In genomic region chr12:25960176-25960575, GRCh38 we compare ENCODE assay signal across 8 cellular contexts. TPM values are rescaled to one million over a fixed set of nuclear protein-coding genes. Genes with fewer than 3 reads are reported as not detected.
DNase-seq lines count a peak whose midpoint lies in the region; ATAC-seq and TF ChIP-seq lines count a peak whose summit lies in the region.

No MANE protein-coding gene starts in this region.

- POLR2A ChIA-PET in activated CD4-positive, alpha-beta memory T cell treated with anti-CD3 and anti-CD28 coated beads, Interleukin-2, amount 10 ng/mL, durations not matched to agents 7 days and 5 days (lab: Charles Lee): no interaction called here
- POLR2A ChIA-PET in activated CD4-positive, alpha-beta memory T cell treated with anti-CD3 and anti-CD28 coated beads for 36 hours (lab: Charles Lee): no interaction called here

- H3K36me3 Mint-ChIP-seq in activated CD4-positive, alpha-beta memory T cell treated with anti-CD3 and anti-CD28 coated beads, Interleukin-2, amount 10 ng/mL, durations not matched to agents 7 days and 5 days (ENCODE audit: low read depth): no peaks in the 10 kb centered on the region
- H3K36me3 Mint-ChIP-seq in activated CD4-positive, alpha-beta memory T cell treated with anti-CD3 and anti-CD28 coated beads for 36 hours: no peaks in the 10 kb centered on the region

- intact Hi-C loops in activated CD4-positive, alpha-beta memory T cell treated with anti-CD3 and anti-CD28 coated beads for 36 hours (cut with micrococcal nuclease): no loop called here
- intact Hi-C loops in psoas muscle (cut with DNase I): no loop called here

- TF ChIP-seq CTCF in SU-DHL-6 (IDR thresholded peaks at IDR 0.05; ENCODE audit: insufficient read depth, low read length, poor library complexity, severe bottlenecking) (no peak), foreskin keratinocyte (conservative IDR thresholded peaks at IDR 0.05) (peak; percentile 37), psoas muscle (IDR thresholded peaks at IDR 0.05) (no peak)

- no peak overlapping the region for H3K27ac Mint-ChIP-seq in activated CD4-positive, alpha-beta memory T cell treated with anti-CD3 and anti-CD28 coated beads, Interleukin-2, amount 10 ng/mL, durations not matched to agents 7 days and 5 days
- no peak overlapping the region for H3K27ac Mint-ChIP-seq in activated CD4-positive, alpha-beta memory T cell treated with anti-CD3 and anti-CD28 coated beads for 36 hours

- H3K9me3 Mint-ChIP-seq in activated CD4-positive, alpha-beta memory T cell treated with anti-CD3 and anti-CD28 coated beads, Interleukin-2, amount 10 ng/mL, durations not matched to agents 7 days and 5 days: no peaks in the 10 kb centered on the region
- no peaks in the 10 kb centered on the region for H3K9me3 Mint-ChIP-seq in activated CD4-positive, alpha-beta memory T cell treated with anti-CD3 and anti-CD28 coated beads for 36 hours

- no peaks in the 10 kb centered on the region for H3K27me3 ChIP-seq in SU-DHL-6 (ENCODE audit: low read length)
- H3K27me3 ChIP-seq in foreskin keratinocyte: no peaks in the 10 kb centered on the region
- H3K27me3 ChIP-seq in psoas muscle (ENCODE audit: insufficient read depth in 3 of 3, low read length in 2 of 3): no peaks in the 10 kb centered on the region

- H3K4me3 Mint-ChIP-seq in activated CD4-positive, alpha-beta memory T cell treated with anti-CD3 and anti-CD28 coated beads, Interleukin-2, amount 10 ng/mL, durations not matched to agents 7 days and 5 days: peak overlapping the region; percentile 68
- no peak overlapping the region for H3K4me3 Mint-ChIP-seq in activated CD4-positive, alpha-beta memory T cell treated with anti-CD3 and anti-CD28 coated beads for 36 hours

- CTCF ChIA-PET in activated CD4-positive, alpha-beta memory T cell treated with anti-CD3 and anti-CD28 coated beads, Interleukin-2, amount 10 ng/mL, durations not matched to agents 7 days and 5 days (lab: Charles Lee): no interaction called here
- CTCF ChIA-PET in activated CD4-positive, alpha-beta memory T cell treated with anti-CD3 and anti-CD28 coated beads for 36 hours (lab: Charles Lee): no interaction called here

- H3F3A ChIP-seq in SU-DHL-6 (ENCODE audit: insufficient read depth): 0 out of 2 replicates have a peak, but pooled peaks cover 4% of the 10 kb centered on the region

- no peak overlapping the region for H2AFZ ChIP-seq in SU-DHL-6 (ENCODE audit: low read depth, low read length, severe bottlenecking)

- H3K4me3 ChIP-seq in SU-DHL-6 (ENCODE audit: insufficient read depth, low read length, poor library complexity, severe bottlenecking): no peak overlapping the region
- H3K4me3 ChIP-seq in psoas muscle: peak overlapping the region; percentile 74

- no peak for DNase-seq in activated CD4-positive, alpha-beta memory T cell treated with anti-CD3 and anti-CD28 coated beads, Interleukin-2, amount 10 ng/mL, durations not matched to agents 7 days and 5 days
- no peak for DNase-seq in activated CD4-positive, alpha-beta memory T cell treated with anti-CD3 and anti-CD28 coated beads for 36 hours
- DNase-seq in foreskin keratinocyte (no peak), psoas muscle (no peak), NCI-H1048 (lab: John Stamatoyannopoulos, UW) (no peak)

- peaks cover 55% of the 10 kb centered on the region for H3K27me3 Mint-ChIP-seq in activated CD4-positive, alpha-beta memory T cell treated with anti-CD3 and anti-CD28 coated beads, Interleukin-2, amount 10 ng/mL, durations not matched to agents 7 days and 5 days
- peaks cover 54% of the 10 kb centered on the region for H3K27me3 Mint-ChIP-seq in activated CD4-positive, alpha-beta memory T cell treated with anti-CD3 and anti-CD28 coated beads for 36 hours

- peak overlapping the region; percentile 86 for H3K4me2 ChIP-seq in SU-DHL-6 (ENCODE audit: low read depth, low read length, poor library complexity, severe bottlenecking)

- 14 to 22% (median 15%) methylated on average over 5 of the region's 5 CpGs for WGBS in psoas muscle, 3 donors

- no peaks in the 10 kb centered on the region for H3K79me2 ChIP-seq in SU-DHL-6 (ENCODE audit: insufficient read depth, low read length)

- ATAC-seq in foreskin keratinocyte: no peak
- ATAC-seq in psoas muscle: no peak
- ATAC-seq in HG03045 (IDR thresholded peaks at IDR 0.05; ENCODE audit: unreplicated experiment): no peak
- no peak for ATAC-seq in HG02759 (IDR thresholded peaks at IDR 0.05; ENCODE audit: unreplicated experiment)

- H3K9me3 ChIP-seq in SU-DHL-6 (ENCODE audit: insufficient read depth, low read length): no peaks in the 10 kb centered on the region
- no peaks in the 10 kb centered on the region for H3K9me3 ChIP-seq in psoas muscle

- no peaks in the 10 kb centered on the region for H4K20me1 ChIP-seq in SU-DHL-6 (ENCODE audit: low read depth, low read length)

- no peak overlapping the region for H3K9ac ChIP-seq in SU-DHL-6 (ENCODE audit: low read length)

- no peak overlapping the region for H3K27ac ChIP-seq in SU-DHL-6 (ENCODE audit: low read depth, low read length)
- peak overlapping the region; percentile 54 for H3K27ac ChIP-seq in foreskin keratinocyte
- H3K27ac ChIP-seq in psoas muscle: peak overlapping the region; percentile 90

- peaks cover 15% of the 10 kb centered on the region for H3K4me1 Mint-ChIP-seq in activated CD4-positive, alpha-beta memory T cell treated with anti-CD3 and anti-CD28 coated beads, Interleukin-2, amount 10 ng/mL, durations not matched to agents 7 days and 5 days
- peaks cover 11% of the 10 kb centered on the region for H3K4me1 Mint-ChIP-seq in activated CD4-positive, alpha-beta memory T cell treated with anti-CD3 and anti-CD28 coated beads for 36 hours (ENCODE audit: low read depth)

- H3K36me3 ChIP-seq in SU-DHL-6 (ENCODE audit: low read length) (no peaks in the 10 kb centered on the region), psoas muscle (ENCODE audit: insufficient read depth in 1 of 2, low read depth in 1 of 2) (peaks cover 2 to 8% of the 10 kb centered on the region in 2 donors)

- H3K9me2 ChIP-seq in SU-DHL-6 (replicated peaks; ENCODE audit: insufficient read depth, low read length): no peaks in the 10 kb centered on the region

- H3K4me1 ChIP-seq in foreskin keratinocyte: peaks cover 15% of the 10 kb centered on the region
- peaks cover 37% of the 10 kb centered on the region for H3K4me1 ChIP-seq in psoas muscle

RNA-seq across cellular contexts. Expression of gene RASSF8, which starts 1.7 kb away (rescaled TPM):
- 1 to 10 TPM in 1 of 2 experiments, under 1 TPM in 1; 0.65 to 1.2 TPM for total RNA-seq in activated CD4-positive, alpha-beta memory T cell treated with anti-CD3 and anti-CD28 coated beads, Interleukin-2, amount 10 ng/mL, durations not matched to agents 7 days and 5 days
- total RNA-seq in activated CD4-positive, alpha-beta memory T cell treated with anti-CD3 and anti-CD28 coated beads for 36 hours: under 1 TPM; 0.26 to 0.29 TPM
- 15.6 and 17.1 TPM in 2 replicates for total RNA-seq in foreskin keratinocyte
- 2.2 and 2.5 TPM in 2 replicates for polyA plus RNA-seq in foreskin keratinocyte
- 10 to 100 TPM; 41.9 to 80.3 (median 54.2) TPM for total RNA-seq in psoas muscle
- 10 to 100 TPM in 2 of 3 donors, 1 to 10 TPM in 1; 7.7 to 19.4 (median 14.6) TPM for polyA plus RNA-seq in psoas muscle
